ENCODE assay signal across 14 cellular contexts in the genomic region with DNA sequence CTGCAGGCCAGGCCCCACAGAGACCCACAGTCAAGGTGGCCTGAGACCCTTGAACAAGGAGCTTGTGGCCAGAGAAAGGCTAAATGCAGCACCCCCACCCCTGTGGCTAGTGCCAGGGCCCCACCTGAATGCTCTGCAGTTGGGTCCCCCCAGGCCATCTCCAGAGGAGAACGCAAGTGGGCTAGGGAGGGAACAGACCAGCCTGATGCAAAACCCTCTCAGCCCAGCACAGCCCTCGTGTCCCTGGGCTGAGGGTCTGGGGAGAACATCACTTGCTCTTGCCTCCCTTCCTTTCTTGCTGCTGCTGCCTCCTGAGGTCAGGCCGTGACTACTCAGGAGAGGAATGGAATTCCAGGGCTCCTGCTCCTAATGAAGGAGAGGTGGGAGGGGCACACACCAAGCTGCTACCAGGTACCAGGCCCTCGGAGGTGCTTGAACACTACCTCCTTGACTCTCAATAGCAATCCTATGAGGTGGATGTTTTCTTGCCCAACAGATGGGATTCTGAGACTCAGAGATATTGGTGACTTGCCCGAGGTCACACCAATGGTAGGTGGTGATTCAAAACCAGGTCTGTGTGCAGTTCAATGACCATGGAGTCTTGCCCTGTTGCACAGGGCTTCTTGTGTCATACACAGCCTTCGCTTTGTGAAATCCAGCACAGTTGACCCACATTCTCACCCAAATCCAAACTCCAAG. TPM values are rescaled to one million over a fixed set of nuclear protein-coding genes. Genes with fewer than 3 reads are reported as not detected.
A peak's percentile ranks its signal among the peaks of the same experiment; 100 is the strongest.
DNase-seq lines count a peak whose midpoint lies in the region; ATAC-seq and TF ChIP-seq lines count a peak whose summit lies in the region.
"Had no signal": no experiment of that assay in that cellular context is flagged by ENCODE, and none has a peak within 500 bp of the region (broad histone marks: within the 10 kb centered on the region; RNA-seq: fewer than 3 reads in every experiment).

No MANE protein-coding gene starts in this region.

- no peaks in the 10 kb centered on the region for H3K9me3 ChIP-seq in SK-N-SH
- no peaks in the 10 kb centered on the region for H3K9me3 ChIP-seq in transverse colon

- CTCF ChIA-PET in SK-N-SH (lab: Yijun Ruan, JAX): interaction anchor here (1.2 kb wide), 1 partner anchor 19 kb away, joined by 3 read pairs; no protein-coding TSS in a partner anchor

- H3K4me3 ChIP-seq in SK-N-SH (ENCODE audit: low read depth in 2 of 2, low read length in 1 of 2) (no peak overlapping the region), epithelial cell of proximal tubule (ENCODE audit: low read depth, low read length) (no peak overlapping the region), transverse colon (no peak overlapping the region)

- no peaks in the 10 kb centered on the region for H3K9me3 Mint-ChIP-seq in naive thymus-derived CD8-positive, alpha-beta T cell

- no peak for TF ChIP-seq RAD21 in SK-N-SH (IDR thresholded peaks at IDR 0.05; ENCODE audit: low read length)

- 93% methylated on average over 3 of the region's 6 CpGs for whole genome bisulfite sequencing in SK-N-SH (ENCODE audit: low lambda C conversion rate)
- 86 to 87% methylated on average over 3 to 6 of the region's 6 CpGs for WGBS in transverse colon (ENCODE audit: low coverage in 1 of 2), 2 donors

- H3K4me1 ChIP-seq in SK-N-SH (ENCODE audit: control insufficient read depth in 1 of 2, insufficient read depth in 2 of 2, low read depth in 1 of 2, low read length in 1 of 2): peaks cover 14 to 34% of the 10 kb centered on the region in 2 experiments; a peak in 2 of 4 replicates
- peaks cover 61 to 97% (median 86%) of the 10 kb centered on the region in 4 donors for H3K4me1 ChIP-seq in transverse colon

- H3K79me2 ChIP-seq in SK-N-SH (ENCODE audit: insufficient read depth): no peaks in the 10 kb centered on the region

- no peak for TF ChIP-seq EP300 in SK-N-SH (IDR thresholded peaks at IDR 0.05; ENCODE audit: borderline replicate concordance in 1 of 2, low read depth in 1 of 2, low read length in 1 of 2)
- no peak for TF ChIP-seq EP300 in transverse colon (IDR thresholded peaks at IDR 0.05; ENCODE audit: low read depth)

- no peak overlapping the region; the same call in 1 of the 2 replicates for H2AFZ ChIP-seq in SK-N-SH (ENCODE audit: low read depth)

- H3K27ac Mint-ChIP-seq in naive thymus-derived CD8-positive, alpha-beta T cell: peak overlapping the region in 7 of 10 donors; percentile 13 to 76 (median 52)

- in situ Hi-C loops in transverse colon (cut with MboI; ENCODE audit: low pct_ligation_motif_present in 1 of 4, low pct_unique_long_range_greater_than_20kb in 1 of 4, low sequenced_read_pairs in 3 of 4) (no loop called here), KBM-7 (cut with MboI; ENCODE audit: low pct_unique_long_range_greater_than_20kb, low sequenced_read_pairs) (no loop called here)

- no peaks in the 10 kb centered on the region for H3K27me3 ChIP-seq in SK-N-SH (ENCODE audit: insufficient read depth)
- no peaks in the 10 kb centered on the region for H3K27me3 ChIP-seq in transverse colon

- H3K4me3 Mint-ChIP-seq in naive thymus-derived CD8-positive, alpha-beta T cell: no peak overlapping the region
- H3K4me3 Mint-ChIP-seq: T-helper 17 cell had no signal

- no peaks in the 10 kb centered on the region for H3K36me3 ChIP-seq in SK-N-SH (replicated peaks in 1 of 2; ENCODE audit: control insufficient read depth in 1 of 2, insufficient read depth in 2 of 2, low read length in 1 of 2)
- H3K36me3 ChIP-seq in transverse colon: no peaks in the 10 kb centered on the region

- ATAC-seq in SK-N-SH treated with all-trans-retinoic acid at 6 μM for 48 hours (no peak), HG03139 (IDR thresholded peaks at IDR 0.05; ENCODE audit: unreplicated experiment) (no peak)
- no peak for ATAC-seq in naive thymus-derived CD8-positive, alpha-beta T cell
- ATAC-seq: T-helper 17 cell had no signal

- H3K9ac ChIP-seq in SK-N-SH: no peak overlapping the region

- POLR2A ChIA-PET in SK-N-SH (lab: Yijun Ruan, JAX): no interaction called here
- POLR2A ChIA-PET in naive thymus-derived CD8-positive, alpha-beta T cell (lab: Charles Lee): interaction anchor here (1.1 to 2.3 kb wide), 3 partner anchors 32 to 68 kb away, joined by 4 to 8 read pairs (median 4); no protein-coding TSS in a partner anchor

- no peak for TF ChIP-seq CTCF in SK-N-SH (IDR thresholded peaks at IDR 0.05)
- TF ChIP-seq CTCF in epithelial cell of proximal tubule (conservative IDR thresholded peaks at IDR 0.05; ENCODE audit: low read depth, low read length): no peak
- no peak for TF ChIP-seq CTCF in transverse colon (IDR thresholded peaks at IDR 0.05)

- H4K20me1 ChIP-seq in SK-N-SH (ENCODE audit: insufficient read depth): no peaks in the 10 kb centered on the region

- H3K27ac ChIP-seq in SK-N-SH (ENCODE audit: low read depth in 2 of 2, low read length in 1 of 2) (no peak overlapping the region), transverse colon (peak overlapping the region; percentile 91 to 96 (median 94))
- H3K27ac ChIP-seq: 22Rv1 had no signal

- no peaks in the 10 kb centered on the region for H3K9me2 ChIP-seq in SK-N-SH

- H3K4me2 ChIP-seq in SK-N-SH: no peak overlapping the region

- intact Hi-C loops in transverse colon (cut with DNase I; ENCODE audit: low total_unique reads): loop anchor here (5.0 kb wide), 1 partner anchor 45 kb away; the partner anchor contains the start of gene PSMA6

- no peaks in the 10 kb centered on the region for H3K27me3 Mint-ChIP-seq in naive thymus-derived CD8-positive, alpha-beta T cell
- H3K27me3 Mint-ChIP-seq: T-helper 17 cell had no signal

- no peak for TF ChIP-seq POLR2A in transverse colon (IDR thresholded peaks at IDR 0.05)

- H3K4me1 Mint-ChIP-seq in naive thymus-derived CD8-positive, alpha-beta T cell: peaks cover 24 to 60% (median 49%) of the 10 kb centered on the region in 4 donors

- DNase-seq in SK-N-SH: peak; percentile 20
- DNase-seq in epithelial cell of proximal tubule (ENCODE audit: low read depth): peak; percentile 70
- DNase-seq in naive thymus-derived CD8-positive, alpha-beta T cell: no peak
- DNase-seq in transverse colon: no peak
- DNase-seq in KBM-7: no peak
- no peak for DNase-seq in medulla oblongata (ENCODE audit: extremely low spot score)
- DNase-seq: activated T-cell treated with anti-CD3 and anti-CD28 coated beads, Interleukin-2, amount 50 U/mL, for 1 hour; dermis blood vessel endothelial cell; stimulated activated CD4-positive, alpha-beta T cell treated with anti-CD3 and anti-CD28 coated beads, Interleukin-12 subunit alpha, Interleukin-12 subunit beta, amount 100 ng/mL, for 4 hours; stimulated activated naive CD4-positive, alpha-beta T cell; T-helper 17 cell had no signal

- no peaks in the 10 kb centered on the region for H3K36me3 Mint-ChIP-seq in naive thymus-derived CD8-positive, alpha-beta T cell

- H3F3A ChIP-seq in SK-N-SH (replicated peaks; ENCODE audit: insufficient read depth): no peaks in the 10 kb centered on the region

TF ChIP-seq in SK-N-SH, 30 proteins besides CTCF, POLR2A, EP300 and RAD21:
- TF ChIP-seq GABPA (IDR thresholded peaks at IDR 0.05; ENCODE audit: low read depth): no peak
- TF ChIP-seq POLR2AphosphoS5 (IDR thresholded peaks at IDR 0.05; ENCODE audit: low read depth, low read length): no peak
- TF ChIP-seq, protein P1, sequence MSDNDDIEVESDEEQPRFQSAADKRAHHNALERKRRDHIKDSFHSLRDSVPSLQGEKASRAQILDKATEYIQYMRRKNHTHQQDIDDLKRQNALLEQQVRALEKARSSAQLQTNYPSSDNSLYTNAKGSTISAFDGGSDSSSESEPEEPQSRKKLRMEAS (IDR thresholded peaks at IDR 0.05; ENCODE audit: low read depth): no peak

TF ChIP-seq in SK-N-SH treated with all-trans-retinoic acid at 6 μM for 48 hours, 23 proteins besides CTCF, POLR2A, EP300 and RAD21:
- no peak for TF ChIP-seq ZC3H10 (CRISPR knock-in tag; IDR thresholded peaks at IDR 0.05)

RNA-seq across cellular contexts. Expression of gene PSMA6, which starts 45.5 kb away (rescaled TPM):
- polyA plus RNA-seq in SK-N-SH (2012; rRNA removed): 174 and 227 TPM in 2 replicates
- 237 and 272 TPM in 2 replicates for polyA plus RNA-seq in SK-N-SH (2012; cell fraction: cytosol; rRNA removed)
- polyA plus RNA-seq in SK-N-SH (2012; cell fraction: nucleus; rRNA removed): 74.5 and 150 TPM in 2 replicates
- total RNA-seq in epithelial cell of proximal tubule (196 and 303 TPM in 2 replicates), transverse colon (100 to 1,000 TPM in 2 of 4 donors, 10 to 100 TPM in 2; 24.5 to 141 (median 81.2) TPM)
- total RNA-seq in naive thymus-derived CD8-positive, alpha-beta T cell: 100 to 1,000 TPM; 104 to 126 TPM
- polyA plus RNA-seq in naive thymus-derived CD8-positive, alpha-beta T cell: 100 to 1,000 TPM; 256 to 378 (median 273) TPM

Comparison
In these comparisons a context has a peak if more than half of its experiments do, and no peak if none do; other contexts are left out.
1. DNase-seq: peak in SK-N-SH (single experiment) and epithelial cell of proximal tubule (single experiment); none in naive thymus-derived CD8-positive, alpha-beta T cell (0 of 10), transverse colon (single experiment), KBM-7 (single experiment) and medulla oblongata (single experiment).
2. H3K27ac ChIP-seq: peak in transverse colon (4 of 4); none in SK-N-SH (0 of 2).